In the genomic region with DNA sequence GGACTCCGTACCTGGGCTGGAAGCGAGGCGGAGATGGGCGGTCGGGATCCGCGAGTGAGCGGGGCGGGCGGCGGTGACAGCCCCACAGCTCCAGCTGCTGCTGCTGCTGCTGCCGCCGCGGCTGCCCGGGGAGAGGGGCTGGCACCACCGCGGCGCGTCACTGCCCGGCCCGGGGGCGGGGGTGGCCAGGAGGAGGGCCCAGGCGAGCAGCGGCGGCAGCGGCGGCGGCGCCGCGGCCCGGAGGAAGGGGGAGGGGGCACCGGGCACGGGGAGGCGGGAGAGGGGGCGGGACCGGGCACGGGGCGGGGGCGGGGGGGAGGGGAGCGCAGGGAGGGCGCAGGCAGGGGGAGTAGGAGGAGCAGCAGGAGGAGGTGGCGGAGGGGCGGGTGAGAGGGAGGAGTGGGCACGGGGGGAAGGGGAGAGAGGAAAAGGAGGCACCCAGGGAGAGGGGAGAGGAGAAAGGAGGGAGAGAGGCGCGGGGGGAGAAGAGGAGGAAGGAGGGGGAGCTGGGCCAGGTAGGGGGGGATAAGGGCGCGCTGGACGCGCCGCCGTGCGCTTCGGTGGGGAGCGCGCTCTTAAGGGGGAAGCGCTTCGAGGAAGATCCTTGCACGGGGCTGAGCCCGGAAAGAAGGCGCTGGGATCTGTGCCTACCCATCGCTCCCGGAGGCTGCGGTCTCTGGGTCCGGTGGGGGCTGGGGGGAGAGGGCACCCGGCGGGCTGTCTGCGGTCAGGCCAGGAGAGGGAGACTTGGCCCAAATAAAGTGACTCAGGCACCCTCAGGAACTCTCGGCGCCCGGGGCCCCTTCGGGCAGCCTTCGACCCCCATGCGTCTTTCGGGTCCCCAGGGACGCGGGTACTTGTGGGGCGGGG, we compare ENCODE assay signal across 8 cellular contexts.
DNase-seq lines count a peak whose midpoint lies in the region; ATAC-seq, FAIRE-seq and TF ChIP-seq lines count a peak whose summit lies in the region.

No MANE protein-coding gene starts in this region.

- peaks cover 27% of the 10 kb centered on the region for H4K20me1 ChIP-seq in neural cell (ENCODE audit: insufficient read depth)

- H2AFZ ChIP-seq in neural cell (ENCODE audit: low read depth, low read length): no peak overlapping the region

- H3K27ac ChIP-seq in KOPT-K1 (ENCODE audit: low read depth, low read length, poor library complexity, severe bottlenecking) (peak overlapping the region; percentile 95), neural cell (ENCODE audit: low read length) (peak overlapping the region; percentile 99), subcutaneous abdominal adipose tissue (ENCODE audit: low read depth, low read length) (peak overlapping the region; percentile 67)

- peak overlapping the region; percentile 70 for H3K4me2 ChIP-seq in neural cell (ENCODE audit: low read length)

- peaks cover 42% of the 10 kb centered on the region for H3K79me2 ChIP-seq in neural cell (replicated peaks; ENCODE audit: insufficient read depth, low read length)

- TF ChIP-seq CTCF in fibroblast of the aortic adventitia (IDR thresholded peaks at IDR 0.05; ENCODE audit: insufficient read depth, low read length) (no peak), neural cell (IDR thresholded peaks at IDR 0.05; ENCODE audit: poor library complexity, severe bottlenecking) (peak; percentile 10)

- no peaks in the 10 kb centered on the region for H3K9me2 ChIP-seq in neural cell (ENCODE audit: insufficient read depth, low read length)

- H3K27me3 ChIP-seq in neural cell (ENCODE audit: insufficient read depth, low read depth, low read length) (no peaks in the 10 kb centered on the region), subcutaneous abdominal adipose tissue (ENCODE audit: control insufficient read depth in 5 of 5, insufficient read depth in 4 of 5, low read length in 5 of 5) (no peaks in the 10 kb centered on the region)

- peak; percentile 86 for DNase-seq in CMK (ENCODE audit: low read depth)
- DNase-seq in RCC 7860 (ENCODE audit: low spot score): peak; percentile 78
- peak; percentile 90 for DNase-seq in activated effector memory CD4-positive, alpha-beta T cell treated with anti-CD3 and anti-CD28 coated beads, Interleukin-2, amount 50 U/mL, for 16 hours
- peak; percentile 60 for DNase-seq in fibroblast of the aortic adventitia (ENCODE audit: low read depth)

- peaks cover 17 to 54% (median 44%) of the 10 kb centered on the region in 5 donors for H3K4me1 ChIP-seq in subcutaneous abdominal adipose tissue (ENCODE audit: control insufficient read depth in 5 of 5, insufficient read depth in 5 of 5, low read length in 5 of 5)

- H3K36me3 ChIP-seq in KOPT-K1 (ENCODE audit: insufficient read depth, low read length) (peaks cover 6% of the 10 kb centered on the region; the same call in 1 of the 2 replicates), neural cell (ENCODE audit: insufficient read depth, low read length) (no peaks in the 10 kb centered on the region), subcutaneous abdominal adipose tissue (ENCODE audit: control insufficient read depth in 5 of 5, insufficient read depth in 5 of 5, low read length in 5 of 5) (no peaks in the 10 kb centered on the region)

- ATAC-seq in HG02973 (IDR thresholded peaks at IDR 0.05; ENCODE audit: unreplicated experiment): no peak

- H3F3A ChIP-seq in neural cell (ENCODE audit: insufficient read depth, low read length, poor library complexity, severe bottlenecking): peaks cover 6% of the 10 kb centered on the region

- no peak for TF ChIP-seq EP300 in neural cell (conservative IDR thresholded peaks at IDR 0.05; ENCODE audit: poor library complexity, severe bottlenecking)

- H3K4me3 ChIP-seq in fibroblast of the aortic adventitia (ENCODE audit: low read depth, low read length): peak overlapping the region; percentile 72
- H3K4me3 ChIP-seq in neural cell (ENCODE audit: low read length): peak overlapping the region; percentile 96
- peak overlapping the region in 4 of 5 donors; percentile 55 to 71 (median 64) for H3K4me3 ChIP-seq in subcutaneous abdominal adipose tissue (ENCODE audit: low read depth in 1 of 5, low read length in 5 of 5)

- TF ChIP-seq RAD21 in neural cell (conservative IDR thresholded peaks at IDR 0.05): no peak

- H3K9me3 ChIP-seq in KOPT-K1 (ENCODE audit: insufficient read depth, low read length, poor library complexity, severe bottlenecking) (no peaks in the 10 kb centered on the region), neural cell (ENCODE audit: low read length) (no peaks in the 10 kb centered on the region), subcutaneous abdominal adipose tissue (ENCODE audit: control insufficient read depth in 5 of 5, low read length in 5 of 5) (no peaks in the 10 kb centered on the region)

- peak; percentile 34 for FAIRE-seq in RCC 7860 (lab: Jason Lieb, UNC)

- H3K9ac ChIP-seq in neural cell (ENCODE audit: low read length) (peak overlapping the region; percentile 99), subcutaneous abdominal adipose tissue (ENCODE audit: low read length in 5 of 5) (peak overlapping the region in 3 of 5 donors; percentile 45 to 62 (median 56))

TF ChIP-seq in neural cell, 6 proteins besides CTCF, POLR2A, EP300 and RAD21:
- TF ChIP-seq POLR2AphosphoS5 (IDR thresholded peaks at IDR 0.05) (peak; percentile 86), EZH2 (IDR thresholded peaks at IDR 0.05; ENCODE audit: borderline replicate concordance, insufficient read depth, low read length, poor library complexity, severe bottlenecking) (no peak), TAF1 (IDR thresholded peaks at IDR 0.05; ENCODE audit: low read depth) (peak; percentile 60), MXI1 (conservative IDR thresholded peaks at IDR 0.05; ENCODE audit: poor library complexity, severe bottlenecking) (peak; percentile 69), SMC3 (conservative IDR thresholded peaks at IDR 0.05; ENCODE audit: poor library complexity) (no peak)
- TF ChIP-seq, protein P1, sequence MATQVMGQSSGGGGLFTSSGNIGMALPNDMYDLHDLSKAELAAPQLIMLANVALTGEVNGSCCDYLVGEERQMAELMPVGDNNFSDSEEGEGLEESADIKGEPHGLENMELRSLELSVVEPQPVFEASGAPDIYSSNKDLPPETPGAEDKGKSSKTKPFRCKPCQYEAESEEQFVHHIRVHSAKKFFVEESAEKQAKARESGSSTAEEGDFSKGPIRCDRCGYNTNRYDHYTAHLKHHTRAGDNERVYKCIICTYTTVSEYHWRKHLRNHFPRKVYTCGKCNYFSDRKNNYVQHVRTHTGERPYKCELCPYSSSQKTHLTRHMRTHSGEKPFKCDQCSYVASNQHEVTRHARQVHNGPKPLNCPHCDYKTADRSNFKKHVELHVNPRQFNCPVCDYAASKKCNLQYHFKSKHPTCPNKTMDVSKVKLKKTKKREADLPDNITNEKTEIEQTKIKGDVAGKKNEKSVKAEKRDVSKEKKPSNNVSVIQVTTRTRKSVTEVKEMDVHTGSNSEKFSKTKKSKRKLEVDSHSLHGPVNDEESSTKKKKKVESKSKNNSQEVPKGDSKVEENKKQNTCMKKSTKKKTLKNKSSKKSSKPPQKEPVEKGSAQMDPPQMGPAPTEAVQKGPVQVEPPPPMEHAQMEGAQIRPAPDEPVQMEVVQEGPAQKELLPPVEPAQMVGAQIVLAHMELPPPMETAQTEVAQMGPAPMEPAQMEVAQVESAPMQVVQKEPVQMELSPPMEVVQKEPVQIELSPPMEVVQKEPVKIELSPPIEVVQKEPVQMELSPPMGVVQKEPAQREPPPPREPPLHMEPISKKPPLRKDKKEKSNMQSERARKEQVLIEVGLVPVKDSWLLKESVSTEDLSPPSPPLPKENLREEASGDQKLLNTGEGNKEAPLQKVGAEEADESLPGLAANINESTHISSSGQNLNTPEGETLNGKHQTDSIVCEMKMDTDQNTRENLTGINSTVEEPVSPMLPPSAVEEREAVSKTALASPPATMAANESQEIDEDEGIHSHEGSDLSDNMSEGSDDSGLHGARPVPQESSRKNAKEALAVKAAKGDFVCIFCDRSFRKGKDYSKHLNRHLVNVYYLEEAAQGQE (IDR thresholded peaks at IDR 0.05; ENCODE audit: borderline replicate concordance): peak; percentile 85
